18 cellular contexts compared by ENCODE assay signal in the genomic region with DNA sequence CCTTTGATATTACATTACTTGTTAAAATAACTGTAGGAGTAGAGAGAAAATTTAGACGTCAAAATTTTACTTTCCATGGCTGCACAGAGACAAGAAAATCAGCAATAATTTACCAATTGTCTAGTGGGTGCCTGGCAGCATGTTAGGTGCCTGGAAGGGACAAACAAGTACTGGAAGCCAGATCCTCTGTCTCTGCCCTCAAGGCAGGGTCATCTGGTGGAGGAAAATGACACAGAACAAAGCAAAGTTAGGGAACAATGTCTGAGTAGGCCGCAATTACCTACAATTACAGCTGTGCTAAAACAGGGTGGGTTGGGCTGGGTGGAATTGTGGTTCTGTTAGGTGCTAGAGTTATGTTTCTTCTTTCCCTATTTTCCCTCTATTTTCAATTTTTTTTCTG. TPM values are rescaled to one million over a fixed set of nuclear protein-coding genes. Genes with fewer than 3 reads are reported as not detected.
DNase-seq lines count a peak whose midpoint lies in the region; ATAC-seq lines count a peak whose summit lies in the region.
"Had no signal": no experiment of that assay in that cellular context is flagged by ENCODE, and none has a peak within 500 bp of the region (broad histone marks: within the 10 kb centered on the region; RNA-seq: fewer than 3 reads in every experiment).

No MANE protein-coding gene starts in this region.

- ATAC-seq in activated naive CD8-positive, alpha-beta T cell treated with anti-CD3 and anti-CD28 coated beads, Interleukin-2, amount 50 U/mL, for 24 hours = no peak
- ATAC-seq in HG03469 (IDR thresholded peaks at IDR 0.05; ENCODE audit: unreplicated experiment) = no peak
- ATAC-seq: A549 had no signal

- H3K4me3 Mint-ChIP-seq in activated naive CD8-positive, alpha-beta T cell treated with anti-CD3 and anti-CD28 coated beads, Interleukin-2, amount 50 U/mL, for 24 hours = no peak overlapping the region
- no peak overlapping the region for H3K4me3 Mint-ChIP-seq in activated naive CD8-positive, alpha-beta T cell treated with anti-CD3 and anti-CD28 coated beads for 36 hours
- H3K4me3 Mint-ChIP-seq: CD14-positive monocyte; CD4-positive, alpha-beta memory T cell; H9 had no signal

- H3K9me3 Mint-ChIP-seq in activated naive CD8-positive, alpha-beta T cell treated with anti-CD3 and anti-CD28 coated beads, Interleukin-2, amount 50 U/mL, for 24 hours = no peaks in the 10 kb centered on the region
- no peaks in the 10 kb centered on the region for H3K9me3 Mint-ChIP-seq in activated naive CD8-positive, alpha-beta T cell treated with anti-CD3 and anti-CD28 coated beads for 36 hours
- H3K9me3 Mint-ChIP-seq: CD14-positive monocyte; CD4-positive, alpha-beta memory T cell; H9 had no signal

- H3K27ac Mint-ChIP-seq in activated naive CD8-positive, alpha-beta T cell treated with anti-CD3 and anti-CD28 coated beads, Interleukin-2, amount 50 U/mL, for 24 hours = peak overlapping the region; percentile 29
- H3K27ac Mint-ChIP-seq in activated naive CD8-positive, alpha-beta T cell treated with anti-CD3 and anti-CD28 coated beads for 36 hours = no peak overlapping the region
- H3K27ac Mint-ChIP-seq: H9 had no signal

- peaks cover 24% of the 10 kb centered on the region for H3K4me1 Mint-ChIP-seq in activated naive CD8-positive, alpha-beta T cell treated with anti-CD3 and anti-CD28 coated beads, Interleukin-2, amount 50 U/mL, for 24 hours
- peaks cover 29% of the 10 kb centered on the region for H3K4me1 Mint-ChIP-seq in activated naive CD8-positive, alpha-beta T cell treated with anti-CD3 and anti-CD28 coated beads for 36 hours
- H3K4me1 Mint-ChIP-seq: H9 had no signal

- H3K36me3 Mint-ChIP-seq in activated naive CD8-positive, alpha-beta T cell treated with anti-CD3 and anti-CD28 coated beads, Interleukin-2, amount 50 U/mL, for 24 hours (ENCODE audit: low read depth) = peaks cover 59% of the 10 kb centered on the region
- H3K36me3 Mint-ChIP-seq in activated naive CD8-positive, alpha-beta T cell treated with anti-CD3 and anti-CD28 coated beads for 36 hours = peaks cover 27% of the 10 kb centered on the region

- H3K27me3 Mint-ChIP-seq in activated naive CD8-positive, alpha-beta T cell treated with anti-CD3 and anti-CD28 coated beads, Interleukin-2, amount 50 U/mL, for 24 hours = no peaks in the 10 kb centered on the region
- H3K27me3 Mint-ChIP-seq in activated naive CD8-positive, alpha-beta T cell treated with anti-CD3 and anti-CD28 coated beads for 36 hours = no peaks in the 10 kb centered on the region
- H3K27me3 Mint-ChIP-seq: CD4-positive, alpha-beta memory T cell had no signal

- DNase-seq in NCI-H2081 (lab: John Stamatoyannopoulos, UW) = peak; percentile 21 to 32
- DNase-seq in NCI-H2081 treated with DMSO at 0.1 percent for 48 hours (lab: John Stamatoyannopoulos, UW) = no peak
- DNase-seq in activated naive CD8-positive, alpha-beta T cell treated with anti-CD3 and anti-CD28 coated beads, Interleukin-2, amount 50 U/mL, for 24 hours = no peak
- DNase-seq in activated naive CD8-positive, alpha-beta T cell treated with anti-CD3 and anti-CD28 coated beads for 36 hours = no peak
- peak; percentile 86 for DNase-seq in islet precursor cell
- no peak for DNase-seq in HPDE6-E6E7 (ENCODE audit: extremely low spot score)
- DNase-seq: AML-193; CD4-positive, alpha-beta memory T cell; DMS153; DMS79; GF-D8; H9 had no signal

RNA-seq across cellular contexts. Expression of gene CCDC174, which starts 7.4 kb away (rescaled TPM):
- total RNA-seq in activated naive CD8-positive, alpha-beta T cell treated with anti-CD3 and anti-CD28 coated beads for 36 hours = 10 to 100 TPM; 16.1 to 18.6 TPM

RNA-seq across cellular contexts. Expression of gene C3orf20, which starts 16.0 kb away (rescaled TPM):
- total RNA-seq in activated naive CD8-positive, alpha-beta T cell treated with anti-CD3 and anti-CD28 coated beads for 36 hours = under 1 TPM in 1 of 2 experiments, not detected in 1; 0.14 TPM
- total RNA-seq: Daoy, H1, H9, HT-29 had no signal

Comparison
In these comparisons a context has a peak if more than half of its experiments do, and no peak if none do; other contexts are left out.
1. DNase-seq: peak in NCI-H2081 (2 of 2) and islet precursor cell (single experiment); none in NCI-H2081 treated with DMSO at 0.1 percent for 48 hours (single experiment), activated naive CD8-positive, alpha-beta T cell treated with anti-CD3 and anti-CD28 coated beads, Interleukin-2, amount 50 U/mL, for 24 hours (single experiment), activated naive CD8-positive, alpha-beta T cell treated with anti-CD3 and anti-CD28 coated beads for 36 hours (single experiment) and HPDE6-E6E7 (single experiment).